Comparison of ENCODE assay signal across 24 cellular contexts in the genomic region with DNA sequence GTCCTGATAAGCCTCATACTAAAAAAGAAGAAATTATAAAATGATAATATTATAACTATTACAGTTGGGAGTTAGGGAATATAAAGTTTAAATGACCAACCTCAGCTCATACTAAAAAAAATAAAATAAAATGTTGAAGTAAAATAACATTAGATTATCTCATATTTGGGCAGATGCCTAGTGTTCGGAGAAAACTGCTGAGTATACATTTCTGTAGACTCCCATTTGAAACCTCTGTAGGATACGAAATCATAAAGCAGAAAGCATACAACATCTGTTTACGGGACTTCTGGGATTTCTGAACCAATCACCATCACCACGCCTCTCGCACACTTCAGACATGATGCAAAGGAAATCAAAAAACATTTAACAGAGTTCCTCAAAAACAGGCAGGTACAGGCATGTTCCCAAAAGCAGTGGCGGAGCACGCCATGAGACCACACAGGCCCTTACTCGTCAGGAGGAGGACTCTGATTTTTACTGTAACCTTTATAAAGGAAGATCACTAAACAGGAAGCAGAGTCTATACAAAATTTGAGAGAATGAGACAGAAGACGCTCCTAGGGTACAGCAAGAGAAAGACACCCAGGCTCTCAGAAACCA.
"Had no signal": no experiment of that assay in that cellular context is flagged by ENCODE, and none has a peak within 500 bp of the region (broad histone marks: within the 10 kb centered on the region; RNA-seq: fewer than 3 reads in every experiment).

No MANE protein-coding gene starts in this region.

- H3K27me3 Mint-ChIP-seq: activated B cell treated with CpG ODN at 0.5 μM for 24 hours; dendritic cell treated with granulocyte-macrophage colony-stimulating factor and Interleukin-4, amounts not matched to agents 40 ng/mL and 50 ng/mL, for 4 days; naive thymus-derived CD4-positive, alpha-beta T cell; T-cell had no signal

- H3K27ac Mint-ChIP-seq: activated B cell treated with CpG ODN at 0.5 μM for 24 hours; dendritic cell treated with granulocyte-macrophage colony-stimulating factor and Interleukin-4, amounts not matched to agents 40 ng/mL and 50 ng/mL, for 4 days; naive thymus-derived CD4-positive, alpha-beta T cell; T-cell had no signal

- DNase-seq: activated B cell treated with CpG ODN at 0.5 μM for 24 hours; activated CD4-positive, alpha-beta T cell treated with anti-CD3 and anti-CD28 coated beads for 4 hours; activated CD4-positive, alpha-beta T cell treated with anti-CD3 and anti-CD28 coated beads, Interleukin-2, amount 50 U/mL, for 48 hours; activated CD8-positive, alpha-beta memory T cell treated with anti-CD3 and anti-CD28 coated beads, Interleukin-2, amount 50 U/mL, for 48 hours; activated naive CD4-positive, alpha-beta T cell treated with Interleukin-2 at 50 U/mL for 16 hours; activated T-cell treated with anti-CD3 and anti-CD28 coated beads, Interleukin-2, amount 50 U/mL, for 4 hours; body of pancreas; caudate nucleus; effector CD4-positive, alpha-beta T cell; heart left ventricle; left cardiac atrium; lower lobe of right lung; naive thymus-derived CD4-positive, alpha-beta T cell; occipital lobe; posterior cingulate gyrus; stimulated activated CD4-positive, alpha-beta T cell treated with anti-CD3 and anti-CD28 coated beads, Interleukin-4, amount 100 ng/mL, for 24 hours; stimulated activated naive CD8-positive, alpha-beta T cell treated with anti-CD3 and anti-CD28 coated beads, Interleukin-15, Interleukin-2, amounts not matched to agents 100 U/mL and 50 U/mL, for 24 hours; substantia nigra; T-cell had no signal

- H3K4me3 Mint-ChIP-seq: activated B cell treated with CpG ODN at 0.5 μM for 24 hours; activated T-cell treated with anti-CD3 and anti-CD28 coated beads, Interleukin-2, amount 50 U/mL, for 4 hours; dendritic cell treated with granulocyte-macrophage colony-stimulating factor and Interleukin-4, amounts not matched to agents 40 ng/mL and 50 ng/mL, for 4 days; naive thymus-derived CD4-positive, alpha-beta T cell; neural crest cell; T-cell had no signal

- H3K27me3 ChIP-seq: body of pancreas, esophagus muscularis mucosa, gastroesophageal sphincter, heart left ventricle, tibial nerve had no signal

- H3K9me3 ChIP-seq: body of pancreas, esophagus muscularis mucosa, gastroesophageal sphincter had no signal

- H3K4me3 ChIP-seq: body of pancreas, esophagus muscularis mucosa, gastroesophageal sphincter, heart left ventricle, lower lobe of right lung, tibial nerve had no signal

- H3K27ac ChIP-seq: body of pancreas, esophagus muscularis mucosa, gastroesophageal sphincter, heart left ventricle, lower lobe of right lung, tibial nerve had no signal

- ATAC-seq: activated T-cell treated with anti-CD3 and anti-CD28 coated beads, Interleukin-2, amount 50 U/mL, for 4 hours; body of pancreas; gastroesophageal sphincter; heart left ventricle; left cardiac atrium; lower lobe of right lung; naive thymus-derived CD4-positive, alpha-beta T cell; stimulated activated naive CD8-positive, alpha-beta T cell treated with anti-CD3 and anti-CD28 coated beads, Interleukin-15, Interleukin-2, amounts not matched to agents 100 U/mL and 50 U/mL, for 24 hours; T-cell had no signal

- H3K4me1 ChIP-seq: body of pancreas, esophagus muscularis mucosa, gastroesophageal sphincter, lower lobe of right lung had no signal
